In genomic region chr9:94599102-94599501, GRCh38 we compare ENCODE assay signal across 34 cellular contexts. TPM values are rescaled to one million over a fixed set of nuclear protein-coding genes. Genes with fewer than 3 reads are reported as not detected.
"Had no signal": no experiment of that assay in that cellular context is flagged by ENCODE, and none has a peak within 500 bp of the region (broad histone marks: within the 10 kb centered on the region; RNA-seq: fewer than 3 reads in every experiment).

No MANE protein-coding gene starts in this region.

- H3K9me3 ChIP-seq: adrenal gland, breast epithelium, esophagus muscularis mucosa, gastroesophageal sphincter had no signal

- H3K4me1 ChIP-seq: breast epithelium, foreskin keratinocyte had no signal

- ATAC-seq: activated CD4-positive, alpha-beta T cell treated with anti-CD3 and anti-CD28 coated beads for 36 hours; activated CD8-positive, alpha-beta memory T cell treated with anti-CD3 and anti-CD28 coated beads, Interleukin-2, amount 10 ng/mL, durations not matched to agents 7 days and 5 days; activated CD8-positive, alpha-beta T cell treated with anti-CD3 and anti-CD28 coated beads, Interleukin-2, amount 10 ng/mL, durations not matched to agents 7 days and 5 days; activated naive CD8-positive, alpha-beta T cell treated with anti-CD3 and anti-CD28 coated beads, Interleukin-2, amount 50 U/mL, for 24 hours; effector memory CD8-positive, alpha-beta T cell; foreskin keratinocyte; gastroesophageal sphincter had no signal

- H3K4me3 ChIP-seq: adrenal gland, breast epithelium, cardiac muscle cell, esophagus muscularis mucosa, gastroesophageal sphincter had no signal

- H3K36me3 ChIP-seq: adrenal gland, breast epithelium, cardiac muscle cell, esophagus muscularis mucosa, gastroesophageal sphincter had no signal

- DNase-seq: activated CD4-positive, alpha-beta memory T cell treated with anti-CD3 and anti-CD28 coated beads for 36 hours; activated CD4-positive, alpha-beta T cell treated with anti-CD3 and anti-CD28 coated beads for 36 hours; activated CD4-positive, alpha-beta T cell treated with anti-CD3 and anti-CD28 coated beads, Interleukin-2, amount 10 ng/mL, durations not matched to agents 24 days and 14 days; activated CD4-positive, CD25-positive, alpha-beta regulatory T cell; activated CD4-positive, CD25-positive, alpha-beta regulatory T cell treated with anti-CD3 and anti-CD28 coated beads, Interleukin-2, amount 50 U/mL, for 72 hours; activated CD8-positive, alpha-beta memory T cell treated with anti-CD3 and anti-CD28 coated beads, Interleukin-2, amount 10 ng/mL, durations not matched to agents 7 days and 5 days; activated CD8-positive, alpha-beta memory T cell treated with anti-CD3 and anti-CD28 coated beads, Interleukin-2, amount 50 U/mL, for 4 hours; activated CD8-positive, alpha-beta T cell treated with anti-CD3 and anti-CD28 coated beads, Interleukin-2, amount 10 ng/mL, durations not matched to agents 7 days and 5 days; activated effector memory CD4-positive, alpha-beta T cell treated with anti-CD3 and anti-CD28 coated beads, Interleukin-2, amount 50 U/mL, for 16 hours; activated naive CD4-positive, alpha-beta T cell treated with anti-CD3 and anti-CD28 coated beads for 36 hours; activated naive CD8-positive, alpha-beta T cell treated with anti-CD3 and anti-CD28 coated beads for 36 hours; activated naive CD8-positive, alpha-beta T cell treated with anti-CD3 and anti-CD28 coated beads, Interleukin-2, amount 50 U/mL, for 24 hours; activated T-cell treated with anti-CD3 and anti-CD28 coated beads, Interleukin-2, amount 50 U/mL, for 1 hour; activated T-cell treated with anti-CD3 and anti-CD28 coated beads, Interleukin-2, amount 50 U/mL, for 48 hours; adrenal gland; amygdala; cortex of kidney; dermis blood vessel endothelial cell; effector CD4-positive, alpha-beta T cell; effector memory CD8-positive, alpha-beta T cell; erythroblast; foreskin keratinocyte; T-helper 2 cell had no signal

- H3K27ac ChIP-seq: adrenal gland, breast epithelium, cardiac muscle cell, esophagus muscularis mucosa, foreskin keratinocyte, gastroesophageal sphincter had no signal

- H3K27me3 ChIP-seq: adrenal gland, breast epithelium, cardiac muscle cell, esophagus muscularis mucosa, gastroesophageal sphincter had no signal

RNA-seq across cellular contexts. Expression of gene FBP2, which starts 5.5 kb away (rescaled TPM):
- total RNA-seq: activated CD4-positive, alpha-beta memory T cell treated with anti-CD3 and anti-CD28 coated beads for 36 hours; activated CD4-positive, alpha-beta T cell treated with anti-CD3 and anti-CD28 coated beads for 36 hours; activated CD4-positive, alpha-beta T cell treated with anti-CD3 and anti-CD28 coated beads, Interleukin-2, amount 10 ng/mL, durations not matched to agents 24 days and 14 days; activated CD8-positive, alpha-beta memory T cell treated with anti-CD3 and anti-CD28 coated beads for 36 hours; activated CD8-positive, alpha-beta memory T cell treated with anti-CD3 and anti-CD28 coated beads, Interleukin-2, amount 10 ng/mL, durations not matched to agents 7 days and 5 days; activated CD8-positive, alpha-beta T cell treated with anti-CD3 and anti-CD28 coated beads, Interleukin-2, amount 10 ng/mL, durations not matched to agents 7 days and 5 days; activated naive CD4-positive, alpha-beta T cell treated with anti-CD3 and anti-CD28 coated beads for 36 hours; activated naive CD8-positive, alpha-beta T cell treated with anti-CD3 and anti-CD28 coated beads for 36 hours; activated T-helper 1 cell treated with anti-CD3 and anti-CD28 coated beads, Interleukin-12 subunit alpha, Interleukin-12 subunit beta, Interleukin-2, Interleukin-4 antibody, amounts not matched to agents 30 ng/mL and 10 ng/mL and 1 ng/mL, durations not matched to agents 14 hours and 24 hours and 36 hours; activated T-helper 2 cell treated with anti-CD3 and anti-CD28 coated beads, Interferon-gamma antibody, Interleukin-2, Interleukin-4, amounts not matched to agents 10 μg/mL and 5 μg/mL and 100 μg/mL, durations not matched to agents 14 hours and 24 hours and 36 hours; aorta; breast epithelium; cardiac muscle cell; cerebellum; dermis blood vessel endothelial cell; esophagus muscularis mucosa; foreskin keratinocyte; gastroesophageal sphincter; glomerular endothelial cell; T-helper 1 cell treated with Interleukin-12 subunit alpha and Interleukin-12 subunit beta and Interleukin-4 antibody, amounts not matched to agents 30 ng/mL and 1 ng/mL, for 36 hours had no signal
- polyA plus RNA-seq: foreskin keratinocyte had no signal

RNA-seq across cellular contexts. Expression of gene FBP1, which starts 40.2 kb away (rescaled TPM):
- total RNA-seq: activated CD4-positive, alpha-beta T cell treated with anti-CD3 and anti-CD28 coated beads, Interleukin-2, amount 10 ng/mL, durations not matched to agents 24 days and 14 days; activated T-helper 1 cell treated with anti-CD3 and anti-CD28 coated beads, Interleukin-12 subunit alpha, Interleukin-12 subunit beta, Interleukin-2, Interleukin-4 antibody, amounts not matched to agents 30 ng/mL and 10 ng/mL and 1 ng/mL, durations not matched to agents 14 hours and 24 hours and 36 hours; cerebellum; foreskin keratinocyte had no signal
- polyA plus RNA-seq: foreskin keratinocyte had no signal

RNA-seq across cellular contexts. Expression of gene PCAT7, which starts 44.2 kb away (rescaled TPM):
- total RNA-seq: activated CD4-positive, alpha-beta memory T cell treated with anti-CD3 and anti-CD28 coated beads for 36 hours; activated CD4-positive, alpha-beta T cell treated with anti-CD3 and anti-CD28 coated beads for 36 hours; activated CD4-positive, alpha-beta T cell treated with anti-CD3 and anti-CD28 coated beads, Interleukin-2, amount 10 ng/mL, durations not matched to agents 24 days and 14 days; activated CD8-positive, alpha-beta memory T cell treated with anti-CD3 and anti-CD28 coated beads for 36 hours; activated CD8-positive, alpha-beta memory T cell treated with anti-CD3 and anti-CD28 coated beads, Interleukin-2, amount 10 ng/mL, durations not matched to agents 7 days and 5 days; activated CD8-positive, alpha-beta T cell treated with anti-CD3 and anti-CD28 coated beads, Interleukin-2, amount 10 ng/mL, durations not matched to agents 7 days and 5 days; activated naive CD4-positive, alpha-beta T cell treated with anti-CD3 and anti-CD28 coated beads for 36 hours; activated naive CD8-positive, alpha-beta T cell treated with anti-CD3 and anti-CD28 coated beads for 36 hours; activated T-helper 1 cell treated with anti-CD3 and anti-CD28 coated beads, Interleukin-12 subunit alpha, Interleukin-12 subunit beta, Interleukin-2, Interleukin-4 antibody, amounts not matched to agents 30 ng/mL and 10 ng/mL and 1 ng/mL, durations not matched to agents 14 hours and 24 hours and 36 hours; activated T-helper 2 cell treated with anti-CD3 and anti-CD28 coated beads, Interferon-gamma antibody, Interleukin-2, Interleukin-4, amounts not matched to agents 10 μg/mL and 5 μg/mL and 100 μg/mL, durations not matched to agents 14 hours and 24 hours and 36 hours; cerebellum; dermis blood vessel endothelial cell; esophagus muscularis mucosa; foreskin keratinocyte; gastroesophageal sphincter; glomerular endothelial cell; T-helper 1 cell treated with Interleukin-12 subunit alpha and Interleukin-12 subunit beta and Interleukin-4 antibody, amounts not matched to agents 30 ng/mL and 1 ng/mL, for 36 hours had no signal
- polyA plus RNA-seq: foreskin keratinocyte had no signal
